In the genomic region with DNA sequence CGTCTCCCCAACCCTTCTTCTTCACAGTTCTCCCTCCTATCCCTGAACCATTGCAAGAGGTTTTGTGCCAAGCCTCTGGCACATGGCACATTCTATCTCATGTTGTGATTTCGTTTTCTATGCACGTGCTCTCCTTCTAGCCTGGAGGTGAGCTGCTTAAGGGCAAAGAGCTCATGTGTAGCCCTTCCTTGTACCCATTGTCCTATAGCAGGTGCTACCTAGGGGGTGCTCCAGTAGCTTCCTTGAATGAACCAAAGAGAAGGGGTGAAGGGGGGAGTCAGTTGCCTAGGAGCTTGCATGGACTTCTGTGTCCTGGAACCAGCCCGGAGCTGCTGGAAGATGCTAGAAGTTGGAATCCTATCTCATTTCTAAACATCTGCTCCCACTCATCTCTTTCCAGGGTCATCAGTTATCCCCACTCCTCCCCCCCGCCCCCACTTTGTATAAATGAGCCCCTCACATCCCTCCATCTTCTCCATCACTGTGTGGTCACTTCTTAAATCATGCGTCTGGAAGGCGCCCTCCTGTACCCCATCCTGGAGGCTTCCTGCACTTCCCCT, we compare ENCODE assay signal across 8 cellular contexts. TPM values are rescaled to one million over a fixed set of nuclear protein-coding genes. Genes with fewer than 3 reads are reported as not detected.
DNase-seq lines count a peak whose midpoint lies in the region; ATAC-seq and TF ChIP-seq lines count a peak whose summit lies in the region.

No MANE protein-coding gene starts in this region.

- peak; percentile 30 for DNase-seq in GM20000 (ENCODE audit: low spot score)
- peak; percentile 20 for DNase-seq in SK-N-DZ (ENCODE audit: low spot score)
- no peak for DNase-seq in fibroblast of lung (ENCODE audit: low read depth in 2 of 2)
- DNase-seq in gastrocnemius medialis = no peak
- no peak for DNase-seq in NCI-H187 treated with DMSO at 0.1 percent for 48 hours (lab: John Stamatoyannopoulos, UW)
- DNase-seq in 8988T = no peak

- no peaks in the 10 kb centered on the region for H4K20me1 ChIP-seq in fibroblast of lung (ENCODE audit: control insufficient read depth, extremely low read depth, insufficient read depth, low read length)

- no peaks in the 10 kb centered on the region for H3K36me3 ChIP-seq in fibroblast of lung (ENCODE audit: control insufficient read depth, insufficient read depth, low read length)
- H3K36me3 ChIP-seq in gastrocnemius medialis = no peaks in the 10 kb centered on the region

- H3K4me1 ChIP-seq in fibroblast of lung (ENCODE audit: control insufficient read depth, extremely low read depth, insufficient read depth, low read length) (peaks cover 5% of the 10 kb centered on the region), gastrocnemius medialis (peaks cover 5 to 24% of the 10 kb centered on the region in 2 donors)

- intact Hi-C loops in gastrocnemius medialis (cut with DNase I; ENCODE audit: low total_unique reads) = no loop called here

- H3K4me3 ChIP-seq in fibroblast of lung (replicated peaks in 1 of 4; ENCODE audit: control extremely low read depth in 1 of 4, insufficient read depth in 1 of 4, low read depth in 3 of 4, low read length in 4 of 4) (peak overlapping the region; percentile 45 to 84 (median 72)), gastrocnemius medialis (peak overlapping the region; percentile 65 to 81 (median 72))

- in situ Hi-C loops in gastrocnemius medialis (cut with MboI; ENCODE audit: low sequenced_read_pairs in 4 of 4) = no loop called here

- no peak for TF ChIP-seq POLR2A in gastrocnemius medialis (IDR thresholded peaks at IDR 0.05)

- no peaks in the 10 kb centered on the region for H3K9me3 ChIP-seq in fibroblast of lung (ENCODE audit: control insufficient read depth, insufficient read depth, low read depth, low read length)
- no peaks in the 10 kb centered on the region for H3K9me3 ChIP-seq in gastrocnemius medialis

- ATAC-seq in gastrocnemius medialis (peak in 1 of 2 donors; percentile 13), HG02623 (IDR thresholded peaks at IDR 0.05; ENCODE audit: unreplicated experiment) (no peak), HG03135 (IDR thresholded peaks at IDR 0.05; ENCODE audit: unreplicated experiment) (no peak)

- H3K27ac ChIP-seq in fibroblast of lung (ENCODE audit: insufficient read depth, low read length) (no peak overlapping the region), gastrocnemius medialis (peak overlapping the region; percentile 27 to 80 (median 76))

- no peak overlapping the region for H3K9ac ChIP-seq in fibroblast of lung (ENCODE audit: insufficient read depth, low read length)

- TF ChIP-seq CTCF in GM20000 (IDR thresholded peaks at IDR 0.05; ENCODE audit: extremely low read depth, missing control alignments) (no peak), fibroblast of lung (conservative IDR thresholded peaks at IDR 0.05 in 1 of 2, IDR thresholded peaks at IDR 0.05 in 1 of 2; ENCODE audit: low read depth in 1 of 2, low read length in 2 of 2) (no peak), gastrocnemius medialis (IDR thresholded peaks at IDR 0.05 in 4 of 5, conservative IDR thresholded peaks at IDR 0.05 in 1 of 5) (no peak)

- H3K27me3 ChIP-seq in fibroblast of lung (ENCODE audit: control insufficient read depth, insufficient read depth, low read length) = no peaks in the 10 kb centered on the region
- no peaks in the 10 kb centered on the region for H3K27me3 ChIP-seq in gastrocnemius medialis

- H3K4me2 ChIP-seq in fibroblast of lung (ENCODE audit: extremely low read depth, insufficient read depth, low read length) = peak overlapping the region; percentile 72

- peak overlapping the region; percentile 17 for H2AFZ ChIP-seq in fibroblast of lung (ENCODE audit: low read length)

- H3K79me2 ChIP-seq in fibroblast of lung (ENCODE audit: control insufficient read depth, insufficient read depth, low read length) = no peaks in the 10 kb centered on the region

RNA-seq across cellular contexts. Expression of a gene that starts 0.5 kb away (rescaled TPM):
- 2.4 and 2.8 TPM in 2 replicates for polyA plus RNA-seq in SK-N-DZ (2014; cell fraction: cytosol; rRNA removed)
- 2.3 and 3.2 TPM in 2 replicates for polyA plus RNA-seq in SK-N-DZ (2014; cell fraction: nucleus; rRNA removed)
- total RNA-seq in fibroblast of lung = 3.6 and 4.3 TPM in 2 replicates
- polyA plus RNA-seq in fibroblast of lung = 1.3 and 2.0 TPM in 2 replicates
- polyA plus RNA-seq in fibroblast of lung (2012) = 0.62 and 1.2 TPM in 2 replicates
- polyA minus RNA-seq in fibroblast of lung (ENCODE audit: low replicate concordance) = 0.67 and 1.3 TPM in 2 replicates
- 1 to 10 TPM; 2.3 to 5.8 (median 2.6) TPM for total RNA-seq in gastrocnemius medialis

Comparison
In these comparisons a context has a peak if more than half of its experiments do, and no peak if none do; other contexts are left out.
1. DNase-seq: peak in GM20000 (single experiment) and SK-N-DZ (single experiment); none in fibroblast of lung (0 of 2), gastrocnemius medialis (0 of 2), NCI-H187 treated with DMSO at 0.1 percent for 48 hours (single experiment) and 8988T (single experiment).